Comparison of ENCODE assay signal across 9 cellular contexts in the genomic region with DNA sequence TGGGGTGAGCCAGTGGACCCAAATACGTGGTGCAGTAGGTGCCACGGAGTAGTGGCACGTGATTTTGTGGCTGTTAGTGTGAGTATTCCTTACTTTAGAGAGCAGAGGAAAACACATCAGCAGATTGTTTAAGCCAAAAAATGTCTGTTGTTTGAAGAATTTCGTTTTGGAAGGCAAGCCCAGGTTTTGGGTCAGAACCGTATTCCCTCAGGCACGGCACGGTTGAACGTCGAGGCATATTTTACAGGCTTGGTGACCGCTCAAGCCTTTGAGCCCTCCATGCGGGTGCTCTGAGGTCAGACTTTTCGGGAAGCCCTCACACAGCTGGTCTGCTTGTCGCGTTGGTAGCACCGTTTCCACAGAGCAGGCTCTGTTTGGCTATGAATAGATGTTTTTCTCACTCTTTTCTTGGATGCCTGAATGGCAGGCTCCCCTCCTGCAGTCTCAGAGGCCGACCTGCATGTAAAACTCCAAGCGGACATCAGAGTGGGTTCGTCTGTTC. TPM values are rescaled to one million over a fixed set of nuclear protein-coding genes. Genes with fewer than 3 reads are reported as not detected.
DNase-seq lines count a peak whose midpoint lies in the region; ATAC-seq, FAIRE-seq and TF ChIP-seq lines count a peak whose summit lies in the region.
"Had no signal": no experiment of that assay in that cellular context is flagged by ENCODE, and none has a peak within 500 bp of the region (broad histone marks: within the 10 kb centered on the region; RNA-seq: fewer than 3 reads in every experiment).

No MANE protein-coding gene starts in this region.

- no peaks in the 10 kb centered on the region for H3K27me3 Mint-ChIP-seq in astrocyte (ENCODE audit: low read depth, unreplicated experiment)
- H3K27me3 Mint-ChIP-seq in stimulated activated naive B cell treated with anti-CD40 and anti-IgM and Interleukin-4, amounts not matched to agents 10 μg/mL and 1 μg/mL and 100 μg/mL, for 72 hours = no peaks in the 10 kb centered on the region

- peaks cover 35% of the 10 kb centered on the region for H3K4me1 ChIP-seq in GM23248 (ENCODE audit: insufficient read depth)
- H3K4me1 ChIP-seq in astrocyte (ENCODE audit: insufficient read depth, low read length) = peaks cover 81% of the 10 kb centered on the region
- peaks cover 52 to 57% of the 10 kb centered on the region in 2 donors for H3K4me1 ChIP-seq in kidney (ENCODE audit: control insufficient read depth in 1 of 2, insufficient read depth in 1 of 2, low read depth in 1 of 2, low read length in 2 of 2)

- in situ Hi-C loops in GM23248 (cut with MboI) = no loop called here

- H4K20me1 ChIP-seq in GM23248 (ENCODE audit: insufficient read depth) = no peaks in the 10 kb centered on the region
- peaks cover 62% of the 10 kb centered on the region for H4K20me1 ChIP-seq in astrocyte (ENCODE audit: insufficient read depth, low read length)

- H3K79me2 ChIP-seq in GM23248 (ENCODE audit: insufficient read depth) = peaks cover 100% of the 10 kb centered on the region
- peaks cover 92% of the 10 kb centered on the region for H3K79me2 ChIP-seq in astrocyte (ENCODE audit: insufficient read depth, low read length)

- H3K27me3 ChIP-seq in GM23248 (replicated peaks; ENCODE audit: insufficient read depth) (no peaks in the 10 kb centered on the region), astrocyte (ENCODE audit: insufficient read depth, low read length) (no peaks in the 10 kb centered on the region)

- peaks cover 42% of the 10 kb centered on the region for H3F3A ChIP-seq in GM23248 (ENCODE audit: insufficient read depth)

- H3K27ac ChIP-seq in GM23248 (peak overlapping the region; percentile 94), astrocyte (ENCODE audit: low read depth, low read length) (peak overlapping the region; percentile 99), kidney (ENCODE audit: low read depth in 2 of 2, low read length in 2 of 2) (peak overlapping the region; percentile 89 to 94)

- WGBS in GM23248 (ENCODE audit: low coverage in 1 of 2, low lambda C conversion rate in 2 of 2, missing lambda C conversion rate in 2 of 2), 2 experiments = 36% methylated on average over 18 of the region's 18 CpGs

- ATAC-seq in stimulated activated naive B cell treated with anti-CD40 and anti-IgM and Interleukin-4, amounts not matched to agents 10 μg/mL and 1 μg/mL and 100 μg/mL, for 72 hours (replicated peaks) = no peak

- intact Hi-C loops in kidney (cut with DNase I) = no loop called here

- no peaks in the 10 kb centered on the region for H3K9me2 ChIP-seq in GM23248 (ENCODE audit: insufficient read depth)

- no peak overlapping the region for H2AFZ ChIP-seq in GM23248
- H2AFZ ChIP-seq in astrocyte (ENCODE audit: low read depth, low read length) = no peak overlapping the region

- peak overlapping the region; percentile 99 for H3K27ac Mint-ChIP-seq in astrocyte (ENCODE audit: unreplicated experiment)
- H3K27ac Mint-ChIP-seq in stimulated activated naive B cell treated with anti-CD40 and anti-IgM and Interleukin-4, amounts not matched to agents 10 μg/mL and 1 μg/mL and 100 μg/mL, for 72 hours = peak overlapping the region; percentile 99

- peak; percentile 23 for FAIRE-seq in astrocyte (lab: Jason Lieb, UNC)
- no peak for FAIRE-seq in kidney (lab: Jason Lieb, UNC)

- peak overlapping the region; percentile 76 for H3K9ac ChIP-seq in GM23248
- H3K9ac ChIP-seq in astrocyte (ENCODE audit: low read length) = peak overlapping the region; percentile 85
- peak overlapping the region in 1 of 2 donors; percentile 31 for H3K9ac ChIP-seq in kidney (ENCODE audit: low read length in 2 of 2)

- H3K9me3 Mint-ChIP-seq in astrocyte (ENCODE audit: unreplicated experiment) = no peaks in the 10 kb centered on the region
- peaks cover 0 to 1% of the 10 kb centered on the region in 2 donors for H3K9me3 Mint-ChIP-seq in stimulated activated naive B cell treated with anti-CD40 and anti-IgM and Interleukin-4, amounts not matched to agents 10 μg/mL and 1 μg/mL and 100 μg/mL, for 72 hours

- H3K4me1 Mint-ChIP-seq in astrocyte (ENCODE audit: low read depth, unreplicated experiment) = peaks cover 51% of the 10 kb centered on the region
- H3K4me1 Mint-ChIP-seq in stimulated activated naive B cell treated with anti-CD40 and anti-IgM and Interleukin-4, amounts not matched to agents 10 μg/mL and 1 μg/mL and 100 μg/mL, for 72 hours = peaks cover 64 to 97% of the 10 kb centered on the region in 2 donors

- no peak overlapping the region for H3K4me3 ChIP-seq in GM23248
- H3K4me3 ChIP-seq in astrocyte (ENCODE audit: insufficient read depth, low read depth, low read length) = no peak overlapping the region
- H3K4me3 ChIP-seq in kidney (ENCODE audit: low read length in 2 of 2) = no peak overlapping the region

- H3K4me3 Mint-ChIP-seq in astrocyte (ENCODE audit: unreplicated experiment) = peak overlapping the region; percentile 57
- H3K4me3 Mint-ChIP-seq in stimulated activated naive B cell treated with anti-CD40 and anti-IgM and Interleukin-4, amounts not matched to agents 10 μg/mL and 1 μg/mL and 100 μg/mL, for 72 hours = no peak overlapping the region

- H3K36me3 Mint-ChIP-seq in astrocyte (ENCODE audit: low read depth, unreplicated experiment) = peaks cover 8% of the 10 kb centered on the region
- peaks cover 18 to 49% of the 10 kb centered on the region in 2 donors for H3K36me3 Mint-ChIP-seq in stimulated activated naive B cell treated with anti-CD40 and anti-IgM and Interleukin-4, amounts not matched to agents 10 μg/mL and 1 μg/mL and 100 μg/mL, for 72 hours

- no peaks in the 10 kb centered on the region for H3K36me3 ChIP-seq in GM23248 (ENCODE audit: low read depth)
- H3K36me3 ChIP-seq in astrocyte (ENCODE audit: insufficient read depth, low read length) = no peaks in the 10 kb centered on the region
- H3K36me3 ChIP-seq in kidney (ENCODE audit: control insufficient read depth in 1 of 2, insufficient read depth in 2 of 2, low read length in 2 of 2) = no peaks in the 10 kb centered on the region

- no peaks in the 10 kb centered on the region for H3K9me3 ChIP-seq in GM23248 (ENCODE audit: low read depth)
- no peaks in the 10 kb centered on the region for H3K9me3 ChIP-seq in astrocyte (ENCODE audit: insufficient read depth, low read depth, low read length)
- H3K9me3 ChIP-seq in kidney (ENCODE audit: control insufficient read depth in 1 of 2, low read length in 2 of 2) = no peaks in the 10 kb centered on the region

- DNase-seq in GM23248 (peak; percentile 40), astrocyte (ENCODE audit: low read depth) (peak; percentile 82), kidney (no peak), SW480 (ENCODE audit: low spot score) (no peak), DMS53 (lab: John Stamatoyannopoulos, UW) (no peak), NCI-H1105 treated with DMSO at 0.1 percent for 48 hours (lab: John Stamatoyannopoulos, UW) (no peak), NCI-H2171 (lab: John Stamatoyannopoulos, UW) (no peak)
- no peak for DNase-seq in stimulated activated naive B cell treated with anti-CD40 and anti-IgM and Interleukin-4, amounts not matched to agents 10 μg/mL and 1 μg/mL and 100 μg/mL, for 72 hours
- DNase-seq: activated gamma-delta T cell treated with Interleukin-2 at 50 U/mL for 16 hours had no signal

- TF ChIP-seq CTCF in astrocyte (IDR thresholded peaks at IDR 0.05; ENCODE audit: insufficient read depth, low read depth, low read length) (no peak), kidney (IDR thresholded peaks at IDR 0.05; ENCODE audit: borderline replicate concordance, extremely low read depth, insufficient read depth) (no peak)

- H3K4me2 ChIP-seq in GM23248 (ENCODE audit: unreplicated experiment) (peak overlapping the region; percentile 56), astrocyte (ENCODE audit: low read length) (peak overlapping the region; percentile 81)

RNA-seq across cellular contexts. Expression of gene NEK6, which starts 27.2 kb away (rescaled TPM):
- 33.0 and 43.7 TPM in 2 replicates for total RNA-seq in GM23248 (2014; rRNA removed; shearing (Covaris generic))
- polyA plus RNA-seq in GM23248 (2016; fragmentation: Nextera tagmentation; extraction: Ambion mirVana) = 69.6 and 69.7 TPM in 2 replicates
- 55.7 and 76.8 TPM in 2 replicates for total RNA-seq in astrocyte
- total RNA-seq in kidney = 82.1 TPM
- 14.9 TPM for polyA plus RNA-seq in kidney (ENCODE audit: insufficient read depth, low read depth, low replicate concordance)

Comparison
In these comparisons a context has a peak if more than half of its experiments do, and no peak if none do; other contexts are left out.
1. DNase-seq: peak in GM23248 (single experiment) and astrocyte (single experiment); none in kidney (single experiment), stimulated activated naive B cell treated with anti-CD40 and anti-IgM and Interleukin-4, amounts not matched to agents 10 μg/mL and 1 μg/mL and 100 μg/mL, for 72 hours (single experiment), SW480 (single experiment), DMS53 (single experiment), NCI-H1105 treated with DMSO at 0.1 percent for 48 hours (single experiment) and NCI-H2171 (single experiment).
2. Peak in every context shown above with its lines, with median percentiles within 50 percentile points of each other: H3K27ac ChIP-seq.